ENCODE assay signal across 26 cellular contexts in genomic region chr4:167956676-167957075, GRCh38.
DNase-seq lines count a peak whose midpoint lies in the region; ATAC-seq and TF ChIP-seq lines count a peak whose summit lies in the region.
"Had no signal": no experiment of that assay in that cellular context is flagged by ENCODE, and none has a peak within 500 bp of the region (broad histone marks: within the 10 kb centered on the region; RNA-seq: fewer than 3 reads in every experiment).

No MANE protein-coding gene starts in this region.

- no peaks in the 10 kb centered on the region for H3K9me2 ChIP-seq in PC-9 (ENCODE audit: insufficient read depth)

- H3K27me3 ChIP-seq in PC-9 (ENCODE audit: insufficient read depth, low read depth), result no peaks in the 10 kb centered on the region
- H3K27me3 ChIP-seq: BLaER1, suprapubic skin, upper lobe of left lung had no signal

- POLR2A ChIA-PET in PC-9 (lab: Charles Lee; ENCODE audit: unreplicated experiment), result no interaction called here

- CTCF ChIA-PET in PC-9 (lab: Charles Lee), result no interaction called here

- no peaks in the 10 kb centered on the region for H3K9me3 ChIP-seq in PC-9 (ENCODE audit: insufficient read depth, low read depth)
- H3K9me3 ChIP-seq: SK-N-SH had no signal

- H3K4me3 ChIP-seq in astrocyte of the spinal cord (ENCODE audit: low read depth, low read length) (no peak overlapping the region), fibroblast of pulmonary artery (replicated peaks; ENCODE audit: low read depth, low read length) (no peak overlapping the region), skeletal muscle cell (ENCODE audit: low read depth, low read length) (no peak overlapping the region), PC-9 (no peak overlapping the region)
- H3K4me3 ChIP-seq: BLaER1, coronary artery, smooth muscle cell, suprapubic skin, upper lobe of left lung had no signal

- H3K4me2 ChIP-seq in PC-9, result no peak overlapping the region
- H3K4me2 ChIP-seq: BLaER1, SK-N-SH, smooth muscle cell had no signal

- H4K20me1 ChIP-seq in PC-9 (ENCODE audit: insufficient read depth), result no peaks in the 10 kb centered on the region
- H4K20me1 ChIP-seq: BLaER1 had no signal

- in situ Hi-C loops in astrocyte of the spinal cord (cut with HindIII; ENCODE audit: low sequenced_read_pairs), result no loop called here

- intact Hi-C loops in PC-9 (cut with micrococcal nuclease; ENCODE audit: unreplicated experiment), result no loop called here

- H3K36me3 ChIP-seq in PC-9 (ENCODE audit: low read depth), result no peaks in the 10 kb centered on the region
- H3K36me3 ChIP-seq: BLaER1, suprapubic skin, upper lobe of left lung had no signal

- no peak for ATAC-seq in GM18873 (IDR thresholded peaks at IDR 0.05; ENCODE audit: low FRiP score, unreplicated experiment)
- ATAC-seq: activated CD4-positive, CD25-positive, alpha-beta regulatory T cell treated with anti-CD3 and anti-CD28 coated beads, Interleukin-2, amount 50 U/mL, for 24 hours; activated T-cell treated with anti-CD3 and anti-CD28 coated beads, Interleukin-2, amount 50 U/mL, for 72 hours; left colon had no signal

- TF ChIP-seq CTCF in astrocyte of the spinal cord (IDR thresholded peaks at IDR 0.05; ENCODE audit: low read depth, low read length), result no peak
- TF ChIP-seq CTCF in fibroblast of pulmonary artery (IDR thresholded peaks at IDR 0.05; ENCODE audit: low read length, missing control alignments), result no peak
- no peak for TF ChIP-seq CTCF in PC-9 (conservative IDR thresholded peaks at IDR 0.05)

- no peak overlapping the region for H3K27ac ChIP-seq in PC-9
- H3K27ac ChIP-seq: BLaER1, coronary artery, suprapubic skin, upper lobe of left lung had no signal

- no peaks in the 10 kb centered on the region for H3F3A ChIP-seq in PC-9 (ENCODE audit: insufficient read depth, low read depth)

- H2AFZ ChIP-seq in PC-9, result no peak overlapping the region

- DNase-seq in LHCN-M2 (ENCODE audit: low read depth) (peak; percentile 72), astrocyte of the spinal cord (ENCODE audit: low read depth, low spot score) (peak; percentile 51), fibroblast of pulmonary artery (ENCODE audit: low read depth) (peak; percentile 70), skeletal muscle cell (ENCODE audit: low read depth) (peak; percentile 28), PC-9 (no peak)
- no peak for DNase-seq in stimulated activated CD4-positive, alpha-beta T cell treated with anti-CD3 and anti-CD28 coated beads, Interleukin-2, amount 100 ng/mL, for 24 hours
- no peak for DNase-seq in activated CD8-positive, alpha-beta memory T cell treated with anti-CD3 and anti-CD28 coated beads for 24 hours
- DNase-seq: activated CD4-positive, alpha-beta T cell treated with anti-CD3 and anti-CD28 coated beads, Interleukin-2, amount 50 U/mL, for 4 hours; activated naive CD4-positive, alpha-beta T cell treated with Interleukin-2 at 50 U/mL for 16 hours; activated T-cell treated with anti-CD3 and anti-CD28 coated beads, Interleukin-2, amount 50 U/mL, for 72 hours; amniotic stem cell; DMS153; effector CD8-positive, alpha-beta T cell; erythroblast; hypothalamus; left colon; NCI-H1694; SK-N-SH; stimulated activated naive CD4-positive, alpha-beta T cell treated with Interleukin-2 at 50 U/mL for 16 hours; upper lobe of left lung had no signal

- H3K4me1 ChIP-seq in PC-9 (replicated peaks; ENCODE audit: insufficient read depth), result no peaks in the 10 kb centered on the region
- H3K4me1 ChIP-seq: BLaER1, suprapubic skin, upper lobe of left lung had no signal

- H3K79me2 ChIP-seq in PC-9 (ENCODE audit: low read depth), result no peaks in the 10 kb centered on the region

- BruUV-seq in PC-9 (replicated peaks; lab: Mats Ljungman, UMichigan), result no TSS peak

Comparison
In these comparisons a context has a peak if more than half of its experiments do, and no peak if none do; other contexts are left out.
1. DNase-seq: peak in LHCN-M2 (single experiment), astrocyte of the spinal cord (single experiment), fibroblast of pulmonary artery (single experiment) and skeletal muscle cell (single experiment); none in PC-9 (0 of 2), stimulated activated CD4-positive, alpha-beta T cell treated with anti-CD3 and anti-CD28 coated beads, Interleukin-2, amount 100 ng/mL, for 24 hours (0 of 2) and activated CD8-positive, alpha-beta memory T cell treated with anti-CD3 and anti-CD28 coated beads for 24 hours (single experiment).